Comparison of ENCODE assay signal across 9 cellular contexts in the genomic region with DNA sequence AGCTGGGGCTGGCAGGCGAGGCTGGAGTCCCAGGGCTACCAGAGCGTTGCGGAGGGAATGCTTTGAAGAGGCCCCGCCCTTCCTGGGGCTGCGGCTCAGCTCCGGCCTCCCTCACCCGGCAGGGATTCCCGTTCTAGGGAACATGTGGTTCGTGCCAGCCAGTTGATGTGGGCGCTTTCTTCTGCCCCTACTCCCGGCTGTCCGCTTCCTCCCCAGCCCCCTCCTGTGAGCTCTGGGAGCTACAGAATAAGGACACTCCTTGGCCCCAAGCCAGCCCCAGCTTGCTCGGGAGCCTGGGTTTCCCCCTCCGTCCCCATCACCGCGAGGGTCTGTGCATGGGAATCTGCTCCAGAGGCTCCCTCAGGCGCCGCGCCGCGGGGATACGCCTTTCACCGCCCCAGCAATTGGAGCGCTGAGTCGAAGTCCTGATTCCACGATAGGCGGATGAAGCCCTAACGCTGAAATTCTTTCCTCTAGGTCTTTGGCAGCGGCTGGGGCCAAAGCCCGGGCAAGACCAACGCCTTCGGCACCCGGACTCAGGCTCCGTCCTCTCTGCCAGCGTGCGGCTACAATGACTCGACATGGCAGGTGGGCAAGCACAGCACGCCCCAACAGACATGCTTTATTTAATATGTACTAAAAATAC.
DNase-seq lines count a peak whose midpoint lies in the region; ATAC-seq and TF ChIP-seq lines count a peak whose summit lies in the region.
"Had no signal": no experiment of that assay in that cellular context is flagged by ENCODE, and none has a peak within 500 bp of the region (broad histone marks: within the 10 kb centered on the region; RNA-seq: fewer than 3 reads in every experiment).

No MANE protein-coding gene starts in this region.

- H3K27ac Mint-ChIP-seq in osteocyte (ENCODE audit: unreplicated experiment): peak overlapping the region; percentile 63
- no peak overlapping the region for H3K27ac Mint-ChIP-seq in activated CD8-positive, alpha-beta T cell treated with anti-CD3 and anti-CD28 coated beads for 36 hours

- ATAC-seq in HCT116: peak; percentile 87
- peak; percentile 92 to 95 (median 94) for ATAC-seq in heart left ventricle
- no peak for ATAC-seq in GM21360 (IDR thresholded peaks at IDR 0.05; ENCODE audit: unreplicated experiment)
- no peak for ATAC-seq in HG03097 (IDR thresholded peaks at IDR 0.05; ENCODE audit: low FRiP score, unreplicated experiment)
- ATAC-seq in activated CD8-positive, alpha-beta T cell treated with anti-CD3 and anti-CD28 coated beads for 36 hours: no peak

- CTCF ChIA-PET in HCT116 (lab: Charles Lee): no interaction called here
- CTCF ChIA-PET in activated CD8-positive, alpha-beta T cell treated with anti-CD3 and anti-CD28 coated beads for 36 hours (lab: Charles Lee): no interaction called here

- POLR2A ChIA-PET in HCT116 (lab: Charles Lee): interaction anchor here (0.6 kb wide), 1 partner anchor 8 kb away, joined by 3 read pairs; no protein-coding TSS in a partner anchor
- POLR2A ChIA-PET in activated CD8-positive, alpha-beta T cell treated with anti-CD3 and anti-CD28 coated beads for 36 hours (lab: Charles Lee): no interaction called here

- peaks cover 19% of the 10 kb centered on the region for H3K27me3 Mint-ChIP-seq in osteocyte (ENCODE audit: unreplicated experiment)
- peaks cover 53% of the 10 kb centered on the region for H3K27me3 Mint-ChIP-seq in activated CD8-positive, alpha-beta T cell treated with anti-CD3 and anti-CD28 coated beads for 36 hours

- no peaks in the 10 kb centered on the region for H3K9me3 Mint-ChIP-seq in osteocyte (ENCODE audit: unreplicated experiment)
- H3K9me3 Mint-ChIP-seq in activated CD8-positive, alpha-beta T cell treated with anti-CD3 and anti-CD28 coated beads for 36 hours: no peaks in the 10 kb centered on the region

- no peaks in the 10 kb centered on the region for H3K9me2 ChIP-seq in HCT116 (ENCODE audit: insufficient read depth)

- H3K4me1 ChIP-seq in HCT116 (ENCODE audit: control insufficient read depth in 1 of 2, insufficient read depth in 2 of 2, low read length in 2 of 2) (peaks cover 15 to 39% of the 10 kb centered on the region in 2 experiments), heart left ventricle (peaks cover 0 to 24% (median 6%) of the 10 kb centered on the region in 12 donors)

- peaks cover 16% of the 10 kb centered on the region for H3K4me1 Mint-ChIP-seq in osteocyte (ENCODE audit: unreplicated experiment)
- H3K4me1 Mint-ChIP-seq in activated CD8-positive, alpha-beta T cell treated with anti-CD3 and anti-CD28 coated beads for 36 hours (ENCODE audit: low read depth): no peaks in the 10 kb centered on the region

- H2AFZ ChIP-seq in HCT116 (ENCODE audit: low read depth, low read length, poor library complexity, severe bottlenecking): peak overlapping the region; percentile 77

- intact Hi-C loops in HCT116 (cut with micrococcal nuclease) (no loop called here), heart left ventricle (cut with DNase I) (loop anchor here in 2 of 10 donors (2.0 to 5.0 kb wide), 2 partner anchors 17 to 70 kb away; a partner anchor contains a TSS)
- intact Hi-C loops in activated CD8-positive, alpha-beta T cell treated with anti-CD3 and anti-CD28 coated beads for 36 hours (cut with micrococcal nuclease): no loop called here

- peak; percentile 21 for DNase-seq in HCT116 (ENCODE audit: low read depth, low spot score)
- DNase-seq in heart left ventricle: peak; percentile 64 to 87 (median 69)
- peak; percentile 87 for DNase-seq in osteocyte (ENCODE audit: extremely low spot score, unreplicated experiment)
- DNase-seq in activated CD8-positive, alpha-beta T cell treated with anti-CD3 and anti-CD28 coated beads for 36 hours: no peak
- DNase-seq in SW 1271 (lab: John Stamatoyannopoulos, UW): no peak

- no peaks in the 10 kb centered on the region for H3K79me2 ChIP-seq in HCT116 (ENCODE audit: insufficient read depth, low read length)

- H3K27ac ChIP-seq in HCT116 (ENCODE audit: low read depth, low read length): no peak overlapping the region; the same call in 1 of the 2 replicates
- peak overlapping the region; percentile 71 to 88 (median 82) for H3K27ac ChIP-seq in heart left ventricle
- H3K27ac ChIP-seq: KMS-11 had no signal

- peak overlapping the region; percentile 65 for H3K4me3 Mint-ChIP-seq in osteocyte (ENCODE audit: unreplicated experiment)
- H3K4me3 Mint-ChIP-seq in activated CD8-positive, alpha-beta T cell treated with anti-CD3 and anti-CD28 coated beads for 36 hours: no peak overlapping the region

- TF ChIP-seq CTCF in HCT116 (IDR thresholded peaks at IDR 0.05 in 2 of 3, conservative IDR thresholded peaks at IDR 0.05 in 1 of 3; ENCODE audit: borderline replicate concordance in 1 of 3, insufficient read depth in 1 of 3, low read depth in 2 of 3, low read length in 2 of 3) (no peak), WI38 (IDR thresholded peaks at IDR 0.05; ENCODE audit: low read depth, low read length) (no peak), heart left ventricle (IDR thresholded peaks at IDR 0.05) (no peak), osteocyte (IDR thresholded peaks at IDR 0.05) (no peak)
- TF ChIP-seq CTCF in activated CD8-positive, alpha-beta T cell treated with anti-CD3 and anti-CD28 coated beads for 36 hours (IDR thresholded peaks at IDR 0.05): no peak

- H4K20me1 ChIP-seq in HCT116 (ENCODE audit: insufficient read depth): no peaks in the 10 kb centered on the region

- TF ChIP-seq POLR2A in HCT116 (IDR thresholded peaks at IDR 0.05; ENCODE audit: borderline replicate concordance, extremely low read depth, insufficient read depth, insufficient read length): no peak
- TF ChIP-seq POLR2A in heart left ventricle (IDR thresholded peaks at IDR 0.05): peak in 1 of 2 donors; percentile 38

- H3K36me3 Mint-ChIP-seq in osteocyte (ENCODE audit: unreplicated experiment): no peaks in the 10 kb centered on the region
- H3K36me3 Mint-ChIP-seq in activated CD8-positive, alpha-beta T cell treated with anti-CD3 and anti-CD28 coated beads for 36 hours (ENCODE audit: low read depth): no peaks in the 10 kb centered on the region

- no peaks in the 10 kb centered on the region for H3K27me3 ChIP-seq in HCT116 (ENCODE audit: insufficient read depth, low read length)
- peaks cover 0 to 35% (median 0%) of the 10 kb centered on the region in 9 donors for H3K27me3 ChIP-seq in heart left ventricle

- H3K4me2 ChIP-seq in HCT116 (ENCODE audit: low read length): peak overlapping the region; percentile 76
- H3K4me2 ChIP-seq: KMS-11 had no signal

- H3K9me3 ChIP-seq in HCT116 (ENCODE audit: control insufficient read depth in 1 of 2, insufficient read depth in 1 of 2, low read depth in 1 of 2, low read length in 2 of 2): no peaks in the 10 kb centered on the region
- H3K9me3 ChIP-seq in heart left ventricle: no peaks in the 10 kb centered on the region

- peak overlapping the region; percentile 41 for H3K9ac ChIP-seq in HCT116 (ENCODE audit: low read length)
- H3K9ac ChIP-seq: KMS-11 had no signal

- no peak for TF ChIP-seq RAD21 in HCT116 (IDR thresholded peaks at IDR 0.05; ENCODE audit: low read depth)

- RAD21 ChIA-PET in HCT116 (lab: Charles Lee; ENCODE audit: low non-redundant PET in 1 of 2, low total read pairs in 2 of 2, uncharacterized antibody in 2 of 2, unreplicated experiment in 2 of 2): interaction anchor here in 1 of 2 experiments (0.6 kb wide), 1 partner anchor 1288 kb away, joined by 3 read pairs; no protein-coding TSS in a partner anchor

- H3K36me3 ChIP-seq in HCT116 (ENCODE audit: control insufficient read depth in 1 of 2, insufficient read depth in 2 of 2, low read length in 2 of 2) (no peaks in the 10 kb centered on the region), heart left ventricle (no peaks in the 10 kb centered on the region)

- BruUV-seq in HCT116 (replicated peaks; lab: Mats Ljungman, UMichigan): no TSS peak

- H3K4me3 ChIP-seq in HCT116 (replicated peaks in 1 of 2; ENCODE audit: low read depth in 1 of 2, low read length in 2 of 2): peak overlapping the region; percentile 8 to 43; a peak in 3 of 4 replicates
- peak overlapping the region; percentile 29 for H3K4me3 ChIP-seq in WI38 (ENCODE audit: low read depth, low read length)
- H3K4me3 ChIP-seq in heart left ventricle: peak overlapping the region; percentile 6 to 61 (median 46)

- 3 to 7% (median 4%) methylated on average over 28 to 38 of the region's 38 CpGs for WGBS in heart left ventricle, 4 donors

TF ChIP-seq in HCT116, 20 proteins besides CTCF, POLR2A, EP300 and RAD21:
- no peak for TF ChIP-seq EZH2phosphoT487 (IDR thresholded peaks at IDR 0.05; ENCODE audit: borderline replicate concordance)
- TF ChIP-seq POLR2AphosphoS5 (IDR thresholded peaks at IDR 0.05; ENCODE audit: low read depth, low read length): 0 out of 2 replicates have a peak, but pooled peaks have one; percentile 34
- TF ChIP-seq TCF7L2 (IDR thresholded peaks at IDR 0.05; ENCODE audit: borderline replicate concordance, extremely low read depth, insufficient read depth, insufficient read length): peak; percentile 89
TF ChIP-seq in HCT116: peak in this region for 2.

Comparison
In these comparisons a context has a peak if more than half of its experiments do, and no peak if none do; other contexts are left out.
1. ATAC-seq: peak in HCT116 (single experiment) and heart left ventricle (4 of 4); none in GM21360 (single experiment), HG03097 (single experiment) and activated CD8-positive, alpha-beta T cell treated with anti-CD3 and anti-CD28 coated beads for 36 hours (single experiment).
2. DNase-seq: peak in HCT116 (single experiment), heart left ventricle (5 of 5) and osteocyte (single experiment); none in activated CD8-positive, alpha-beta T cell treated with anti-CD3 and anti-CD28 coated beads for 36 hours (single experiment) and SW 1271 (0 of 2).
3. Peak in every context shown above with its lines, with median percentiles within 50 percentile points of each other: H3K4me3 ChIP-seq.